Comparison of ENCODE assay signal across 1 cellular context in genomic region chr5:178221203-178221771, GRCh38.
TF ChIP-seq lines count a peak whose summit lies in the region.

No MANE protein-coding gene starts in this region.

TF ChIP-seq in IMR-90, 13 proteins besides CTCF, POLR2A, EP300 and RAD21:
- TF ChIP-seq SMC3 (IDR thresholded peaks at IDR 0.05; ENCODE audit: low read depth, low read length): no peak
- TF ChIP-seq MAFK (IDR thresholded peaks at IDR 0.05; ENCODE audit: low read depth, low read length): no peak
- TF ChIP-seq BHLHE40 (IDR thresholded peaks at IDR 0.05; ENCODE audit: low read depth, low read length): no peak
- TF ChIP-seq MAZ (IDR thresholded peaks at IDR 0.05; ENCODE audit: borderline replicate concordance, low read depth, low read length): no peak
- no peak for TF ChIP-seq NFE2L2 (IDR thresholded peaks at IDR 0.05; ENCODE audit: low read depth, low read length)
- TF ChIP-seq, protein P1, sequence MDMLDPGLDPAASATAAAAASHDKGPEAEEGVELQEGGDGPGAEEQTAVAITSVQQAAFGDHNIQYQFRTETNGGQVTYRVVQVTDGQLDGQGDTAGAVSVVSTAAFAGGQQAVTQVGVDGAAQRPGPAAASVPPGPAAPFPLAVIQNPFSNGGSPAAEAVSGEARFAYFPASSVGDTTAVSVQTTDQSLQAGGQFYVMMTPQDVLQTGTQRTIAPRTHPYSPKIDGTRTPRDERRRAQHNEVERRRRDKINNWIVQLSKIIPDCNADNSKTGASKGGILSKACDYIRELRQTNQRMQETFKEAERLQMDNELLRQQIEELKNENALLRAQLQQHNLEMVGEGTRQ (IDR thresholded peaks at IDR 0.05; ENCODE audit: low read depth, low read length): no peak
- no peak for TF ChIP-seq RFX5 (IDR thresholded peaks at IDR 0.05; ENCODE audit: low read depth, low read length)
- TF ChIP-seq ELK1 (IDR thresholded peaks at IDR 0.05; ENCODE audit: borderline replicate concordance, low read depth, low read length): no peak
- no peak for TF ChIP-seq CEBPB (IDR thresholded peaks at IDR 0.05; ENCODE audit: low read depth, low read length)
